9 cellular contexts compared by ENCODE assay signal in the genomic region with DNA sequence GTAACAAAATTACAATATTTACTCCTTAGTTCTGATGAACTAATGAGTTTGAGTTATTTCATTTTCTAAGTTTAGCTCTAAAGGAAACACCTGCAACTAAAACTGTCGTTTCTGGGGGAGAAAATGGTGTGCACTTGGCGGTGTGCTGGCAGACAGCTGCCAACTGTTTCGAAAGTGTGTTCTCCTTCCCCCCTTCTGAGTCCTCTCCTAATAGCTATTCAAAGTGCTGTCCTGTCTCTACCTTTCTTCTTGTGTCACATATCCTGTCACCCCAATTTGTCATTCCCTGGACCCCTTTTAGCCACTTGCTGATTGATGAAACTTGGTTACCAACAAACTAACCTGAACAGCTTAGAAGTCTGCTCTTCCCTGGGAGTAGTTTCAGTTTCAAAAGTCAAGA. TPM values are rescaled to one million over a fixed set of nuclear protein-coding genes. Genes with fewer than 3 reads are reported as not detected.
A peak's percentile ranks its signal among the peaks of the same experiment; 100 is the strongest.
DNase-seq lines count a peak whose midpoint lies in the region; ATAC-seq and TF ChIP-seq lines count a peak whose summit lies in the region.
"Had no signal": no experiment of that assay in that cellular context is flagged by ENCODE, and none has a peak within 500 bp of the region (broad histone marks: within the 10 kb centered on the region; RNA-seq: fewer than 3 reads in every experiment).

No MANE protein-coding gene starts in this region.

- peaks cover 3% of the 10 kb centered on the region for H3K36me3 Mint-ChIP-seq in activated CD8-positive, alpha-beta memory T cell treated with anti-CD3 and anti-CD28 coated beads, Interleukin-2, amount 10 ng/mL, durations not matched to agents 7 days and 5 days
- no peaks in the 10 kb centered on the region for H3K36me3 Mint-ChIP-seq in T-helper 17 cell (ENCODE audit: low read depth)
- no peaks in the 10 kb centered on the region for H3K36me3 Mint-ChIP-seq in stimulated activated effector memory CD8-positive, alpha-beta T cell treated with anti-CD3 and anti-CD28 coated beads, Interleukin-12 subunit alpha, Interleukin-12 subunit beta, amount 100 ng/mL, for 72 hours

- no peak overlapping the region for H3K4me3 ChIP-seq in prostate gland

- WGBS in prostate gland = 45% methylated on average over 3 of the region's 3 CpGs

- DNase-seq in activated CD8-positive, alpha-beta memory T cell treated with anti-CD3 and anti-CD28 coated beads, Interleukin-2, amount 10 ng/mL, durations not matched to agents 7 days and 5 days = peak; percentile 52
- no peak for DNase-seq in activated CD8-positive, alpha-beta memory T cell treated with anti-CD3 and anti-CD28 coated beads, Interleukin-2, amount 50 U/mL, for 48 hours
- DNase-seq in T-helper 17 cell (no peak), activated gamma-delta T cell treated with Interleukin-2 at 50 U/mL for 16 hours (no peak), DMS53 (lab: John Stamatoyannopoulos, UW) (no peak), prostate gland (ENCODE audit: low spot score) (no peak)
- no peak for DNase-seq in stimulated activated effector memory CD8-positive, alpha-beta T cell treated with anti-CD3 and anti-CD28 coated beads, Interleukin-12 subunit alpha, Interleukin-12 subunit beta, amount 100 ng/mL, for 72 hours (ENCODE audit: low spot score in 2 of 2)

- H3K4me1 Mint-ChIP-seq in activated CD8-positive, alpha-beta memory T cell treated with anti-CD3 and anti-CD28 coated beads, Interleukin-2, amount 10 ng/mL, durations not matched to agents 7 days and 5 days = peaks cover 57% of the 10 kb centered on the region
- peaks cover 24% of the 10 kb centered on the region for H3K4me1 Mint-ChIP-seq in T-helper 17 cell
- H3K4me1 Mint-ChIP-seq in stimulated activated effector memory CD8-positive, alpha-beta T cell treated with anti-CD3 and anti-CD28 coated beads, Interleukin-12 subunit alpha, Interleukin-12 subunit beta, amount 100 ng/mL, for 72 hours = peaks cover 28% of the 10 kb centered on the region

- TF ChIP-seq POLR2A in prostate gland (IDR thresholded peaks at IDR 0.05) = no peak

- H3K9me3 Mint-ChIP-seq in activated CD8-positive, alpha-beta memory T cell treated with anti-CD3 and anti-CD28 coated beads, Interleukin-2, amount 10 ng/mL, durations not matched to agents 7 days and 5 days (ENCODE audit: low read depth) = peaks cover under 1% of the 10 kb centered on the region
- no peaks in the 10 kb centered on the region for H3K9me3 Mint-ChIP-seq in stimulated activated effector memory CD8-positive, alpha-beta T cell treated with anti-CD3 and anti-CD28 coated beads, Interleukin-12 subunit alpha, Interleukin-12 subunit beta, amount 100 ng/mL, for 72 hours

- no peaks in the 10 kb centered on the region for H3K27me3 Mint-ChIP-seq in activated CD8-positive, alpha-beta memory T cell treated with anti-CD3 and anti-CD28 coated beads, Interleukin-2, amount 10 ng/mL, durations not matched to agents 7 days and 5 days
- no peaks in the 10 kb centered on the region for H3K27me3 Mint-ChIP-seq in T-helper 17 cell

- peak overlapping the region; percentile 95 for H3K27ac Mint-ChIP-seq in activated CD8-positive, alpha-beta memory T cell treated with anti-CD3 and anti-CD28 coated beads, Interleukin-2, amount 10 ng/mL, durations not matched to agents 7 days and 5 days
- H3K27ac Mint-ChIP-seq in T-helper 17 cell = peak overlapping the region; percentile 86
- H3K27ac Mint-ChIP-seq in stimulated activated effector memory CD8-positive, alpha-beta T cell treated with anti-CD3 and anti-CD28 coated beads, Interleukin-12 subunit alpha, Interleukin-12 subunit beta, amount 100 ng/mL, for 72 hours = peak overlapping the region; percentile 79

- H3K27me3 ChIP-seq in prostate gland (replicated peaks; ENCODE audit: insufficient read depth) = no peaks in the 10 kb centered on the region

- H3K27ac ChIP-seq in prostate gland = no peak overlapping the region
- H3K27ac ChIP-seq: C4-2B had no signal

- H3K4me1 ChIP-seq in prostate gland (replicated peaks) = no peaks in the 10 kb centered on the region

- intact Hi-C loops in prostate gland (cut with DNase I) = no loop called here

- H3K4me3 Mint-ChIP-seq in activated CD8-positive, alpha-beta memory T cell treated with anti-CD3 and anti-CD28 coated beads, Interleukin-2, amount 10 ng/mL, durations not matched to agents 7 days and 5 days = peak overlapping the region; percentile 77
- peak overlapping the region; percentile 92 for H3K4me3 Mint-ChIP-seq in T-helper 17 cell
- peak overlapping the region; percentile 69 for H3K4me3 Mint-ChIP-seq in stimulated activated effector memory CD8-positive, alpha-beta T cell treated with anti-CD3 and anti-CD28 coated beads, Interleukin-12 subunit alpha, Interleukin-12 subunit beta, amount 100 ng/mL, for 72 hours

- no peak for ATAC-seq in activated CD8-positive, alpha-beta memory T cell treated with anti-CD3 and anti-CD28 coated beads, Interleukin-2, amount 10 ng/mL, durations not matched to agents 7 days and 5 days
- peak; percentile 38 for ATAC-seq in HG02970 (IDR thresholded peaks at IDR 0.05; ENCODE audit: low FRiP score, unreplicated experiment)
- no peak for ATAC-seq in T-helper 17 cell
- no peak for ATAC-seq in stimulated activated effector memory CD8-positive, alpha-beta T cell treated with anti-CD3 and anti-CD28 coated beads, Interleukin-12 subunit alpha, Interleukin-12 subunit beta, amount 100 ng/mL, for 72 hours

- H3K36me3 ChIP-seq in prostate gland = no peaks in the 10 kb centered on the region

- TF ChIP-seq CTCF in prostate gland (IDR thresholded peaks at IDR 0.05) = no peak

- H3K9me3 ChIP-seq in T-helper 17 cell (ENCODE audit: control insufficient read depth, low read length, poor library complexity, severe bottlenecking) (no peaks in the 10 kb centered on the region), prostate gland (no peaks in the 10 kb centered on the region)

- CTCF ChIA-PET in activated CD8-positive, alpha-beta memory T cell treated with anti-CD3 and anti-CD28 coated beads, Interleukin-2, amount 10 ng/mL, durations not matched to agents 7 days and 5 days (lab: Charles Lee) = interaction anchor here (1.3 to 11.7 kb wide), 5 partner anchors 7 to 472 kb away, joined by 3 to 119 read pairs (median 3); no protein-coding TSS in a partner anchor

RNA-seq across cellular contexts. Expression of a gene that starts 4.9 kb away (rescaled TPM):
- total RNA-seq in activated CD8-positive, alpha-beta memory T cell treated with anti-CD3 and anti-CD28 coated beads, Interleukin-2, amount 10 ng/mL, durations not matched to agents 7 days and 5 days = 10 to 100 TPM; 26.1 to 31.2 TPM
- total RNA-seq in T-helper 17 cell = 10 to 100 TPM; 32.1 to 35.2 TPM
- 10 to 100 TPM; 31.7 to 98.4 TPM for total RNA-seq in prostate gland

RNA-seq across cellular contexts. Expression of a gene that starts 42.3 kb away (rescaled TPM):
- 1 to 10 TPM in 1 of 2 experiments, under 1 TPM in 1; 0.67 to 1.0 TPM for total RNA-seq in activated CD8-positive, alpha-beta memory T cell treated with anti-CD3 and anti-CD28 coated beads, Interleukin-2, amount 10 ng/mL, durations not matched to agents 7 days and 5 days
- 1 to 10 TPM in 1 of 2 donors, under 1 TPM in 1; 0.65 to 1.4 TPM for total RNA-seq in T-helper 17 cell
- total RNA-seq in prostate gland = under 1 TPM; 0.14 to 0.40 TPM

RNA-seq across cellular contexts. Expression of a gene that starts 54.7 kb away (rescaled TPM):
- 1 to 10 TPM; 1.3 to 5.7 TPM for total RNA-seq in activated CD8-positive, alpha-beta memory T cell treated with anti-CD3 and anti-CD28 coated beads, Interleukin-2, amount 10 ng/mL, durations not matched to agents 7 days and 5 days
- 1 to 10 TPM; 7.8 to 8.9 TPM for total RNA-seq in T-helper 17 cell
- 10 to 100 TPM; 19.4 to 22.7 TPM for total RNA-seq in prostate gland
